14 cellular contexts compared by ENCODE assay signal in genomic region chr6:134495893-134496253, GRCh38.
"Had no signal": no experiment of that assay in that cellular context is flagged by ENCODE, and none has a peak within 500 bp of the region (broad histone marks: within the 10 kb centered on the region; RNA-seq: fewer than 3 reads in every experiment).

No MANE protein-coding gene starts in this region.

- H3K36me3 ChIP-seq: adrenal gland, stomach, thoracic aorta, vagina had no signal

- H3K9me3 Mint-ChIP-seq: naive thymus-derived CD8-positive, alpha-beta T cell had no signal

- H3K4me1 ChIP-seq: adrenal gland had no signal

- H3K27me3 ChIP-seq: adrenal gland, hepatocyte, stomach, vagina had no signal

- H3K36me3 Mint-ChIP-seq: naive thymus-derived CD8-positive, alpha-beta T cell had no signal

- H3K4me3 Mint-ChIP-seq: naive thymus-derived CD8-positive, alpha-beta T cell had no signal

- H3K4me3 ChIP-seq: adrenal gland, hepatocyte, mucosa of descending colon, stomach, thoracic aorta, vagina had no signal

- H3K27ac ChIP-seq: adrenal gland, hepatocyte, stomach, thoracic aorta, vagina had no signal

- DNase-seq: activated naive CD4-positive, alpha-beta T cell treated with anti-CD3 and anti-CD28 coated beads, Interleukin-2, amount 50 U/mL, for 16 hours; adrenal gland; cerebellar nuclear complex; dermis blood vessel endothelial cell; kidney glomerular epithelial cell; mucosa of descending colon; naive thymus-derived CD8-positive, alpha-beta T cell; stimulated activated CD4-positive, alpha-beta T cell treated with anti-CD3 and anti-CD28 coated beads, Interleukin-15, amount 100 ng/mL, for 24 hours; stimulated activated CD4-positive, alpha-beta T cell treated with anti-CD3 and anti-CD28 coated beads, Interleukin-4, amount 100 ng/mL, for 24 hours; stomach had no signal

- ATAC-seq: activated CD4-positive, CD25-positive, alpha-beta regulatory T cell treated with anti-CD3 and anti-CD28 coated beads, Interleukin-2, amount 50 U/mL, for 24 hours; mucosa of descending colon; naive thymus-derived CD8-positive, alpha-beta T cell had no signal

- H3K9me3 ChIP-seq: adrenal gland, mucosa of descending colon, stomach, thoracic aorta, vagina had no signal
